ENCODE assay signal across 28 cellular contexts in genomic region chr16:16871196-16871595, GRCh38.
"Had no signal": no experiment of that assay in that cellular context is flagged by ENCODE, and none has a peak within 500 bp of the region (broad histone marks: within the 10 kb centered on the region; RNA-seq: fewer than 3 reads in every experiment).

No MANE protein-coding gene starts in this region.

- H3K4me1 Mint-ChIP-seq: activated CD4-positive, alpha-beta T cell treated with anti-CD3 and anti-CD28 coated beads, Interleukin-2, amount 10 ng/mL, durations not matched to agents 7 days and 5 days; activated naive CD8-positive, alpha-beta T cell treated with anti-CD3 and anti-CD28 coated beads for 36 hours; naive thymus-derived CD8-positive, alpha-beta T cell; T-cell had no signal

- H3K4me3 Mint-ChIP-seq: activated CD4-positive, alpha-beta T cell treated with anti-CD3 and anti-CD28 coated beads, Interleukin-2, amount 10 ng/mL, durations not matched to agents 7 days and 5 days; activated naive CD8-positive, alpha-beta T cell treated with anti-CD3 and anti-CD28 coated beads for 36 hours; activated T-cell treated with anti-CD3 and anti-CD28 coated beads, Interleukin-2, amount 50 U/mL, for 72 hours; naive thymus-derived CD8-positive, alpha-beta T cell; T-cell had no signal

- H3K27ac ChIP-seq: adrenal gland, body of pancreas, cardiac muscle cell, colonic mucosa, right atrium auricular region, suprapubic skin, tibial artery, upper lobe of right lung, VCaP had no signal

- H3K9me3 ChIP-seq: adrenal gland, body of pancreas, colonic mucosa, right atrium auricular region, suprapubic skin, tibial artery, upper lobe of right lung had no signal

- H3K36me3 ChIP-seq: adrenal gland, cardiac muscle cell, colonic mucosa, right atrium auricular region, suprapubic skin, tibial artery, upper lobe of right lung had no signal

- H3K4me1 ChIP-seq: adrenal gland, body of pancreas, colonic mucosa, right atrium auricular region, suprapubic skin, tibial artery, upper lobe of right lung had no signal

- FAIRE-seq: frontal cortex, keratinocyte had no signal

- H3K36me3 Mint-ChIP-seq: activated naive CD8-positive, alpha-beta T cell treated with anti-CD3 and anti-CD28 coated beads for 36 hours; naive thymus-derived CD8-positive, alpha-beta T cell; T-cell had no signal

- H3K9me3 Mint-ChIP-seq: activated CD4-positive, alpha-beta T cell treated with anti-CD3 and anti-CD28 coated beads, Interleukin-2, amount 10 ng/mL, durations not matched to agents 7 days and 5 days; activated naive CD8-positive, alpha-beta T cell treated with anti-CD3 and anti-CD28 coated beads for 36 hours; activated T-cell treated with anti-CD3 and anti-CD28 coated beads, Interleukin-2, amount 50 U/mL, for 72 hours; naive thymus-derived CD8-positive, alpha-beta T cell; T-cell had no signal

- H3K4me3 ChIP-seq: adrenal gland, body of pancreas, cardiac muscle cell, colonic mucosa, right atrium auricular region, suprapubic skin, tibial artery, upper lobe of right lung had no signal

- DNase-seq: activated CD4-positive, alpha-beta T cell treated with anti-CD3 and anti-CD28 coated beads, Interleukin-2, amount 10 ng/mL, durations not matched to agents 7 days and 5 days; activated CD4-positive, CD25-positive, alpha-beta regulatory T cell treated with anti-CD3 and anti-CD28 coated beads, Interleukin-2, amount 50 U/mL, for 72 hours; activated naive CD4-positive, alpha-beta T cell; activated naive CD8-positive, alpha-beta T cell treated with anti-CD3 and anti-CD28 coated beads for 36 hours; activated T-cell treated with anti-CD3 and anti-CD28 coated beads for 4 hours; activated T-cell treated with anti-CD3 and anti-CD28 coated beads, Interleukin-2, amount 50 U/mL, for 72 hours; adrenal gland; aorta; body of pancreas; cerebellar nuclear complex; colonic mucosa; effector CD8-positive, alpha-beta T cell; left colon; mammary epithelial cell; midbrain; naive thymus-derived CD8-positive, alpha-beta T cell; stimulated activated CD4-positive, alpha-beta T cell treated with anti-CD3 and anti-CD28 coated beads, Interleukin-15, amount 100 ng/mL, for 24 hours; stimulated activated CD4-positive, alpha-beta T cell treated with anti-CD3 and anti-CD28 coated beads, Interleukin-2, amount 100 ng/mL, for 24 hours; stimulated activated naive CD4-positive, alpha-beta T cell; T-cell; tibial artery; upper lobe of right lung had no signal

- H3K27ac Mint-ChIP-seq: activated naive CD8-positive, alpha-beta T cell treated with anti-CD3 and anti-CD28 coated beads for 36 hours; activated T-cell treated with anti-CD3 and anti-CD28 coated beads, Interleukin-2, amount 50 U/mL, for 72 hours; naive thymus-derived CD8-positive, alpha-beta T cell; T-cell had no signal

- H3K27me3 ChIP-seq: adrenal gland, body of pancreas, cardiac muscle cell, colonic mucosa, right atrium auricular region had no signal

- ATAC-seq: activated T-cell treated with anti-CD3 and anti-CD28 coated beads, Interleukin-2, amount 50 U/mL, for 72 hours; body of pancreas; left colon; naive thymus-derived CD8-positive, alpha-beta T cell; T-cell; upper lobe of right lung had no signal
